ENCODE assay signal across 11 cellular contexts in genomic region chr4:80007745-80008149, GRCh38.
DNase-seq lines count a peak whose midpoint lies in the region; ATAC-seq and TF ChIP-seq lines count a peak whose summit lies in the region.
"Had no signal": no experiment of that assay in that cellular context is flagged by ENCODE, and none has a peak within 500 bp of the region (broad histone marks: within the 10 kb centered on the region; RNA-seq: fewer than 3 reads in every experiment).

No MANE protein-coding gene starts in this region.

- H4K20me1 ChIP-seq in BLaER1 treated with 17β-estradiol and CSF1 and Interleukin-3, amounts not matched to agents 10 nM and 100 nM = no peaks in the 10 kb centered on the region

- intact Hi-C loops in activated CD8-positive, alpha-beta T cell treated with anti-CD3 and anti-CD28 coated beads for 36 hours (cut with micrococcal nuclease) = loop anchor here (5.0 kb wide), 3 partner anchors 50 to 175 kb away; partner anchors contain the start of gene ANTXR2
- intact Hi-C loops in body of pancreas (cut with DNase I) = no loop called here

- ATAC-seq in GM19025 (IDR thresholded peaks at IDR 0.05; ENCODE audit: low read depth, unreplicated experiment) (peak; percentile 62), HG03045 (IDR thresholded peaks at IDR 0.05; ENCODE audit: unreplicated experiment) (peak; percentile 59), body of pancreas (no peak)
- peak; percentile 63 for ATAC-seq in activated CD8-positive, alpha-beta T cell treated with anti-CD3 and anti-CD28 coated beads for 36 hours
- ATAC-seq: Panc1 had no signal

- H3K27ac ChIP-seq in BLaER1 treated with 17β-estradiol and CSF1 and Interleukin-3, amounts not matched to agents 10 nM and 100 nM = peak overlapping the region; percentile 1 to 76 (median 45); a peak in 15 of 22 replicates
- no peak overlapping the region for H3K27ac ChIP-seq in body of pancreas
- H3K27ac ChIP-seq: thoracic aorta had no signal

- H3K4me1 ChIP-seq in BLaER1 treated with 17β-estradiol and CSF1 and Interleukin-3, amounts not matched to agents 10 nM and 100 nM = peaks cover 7 to 83% (median 29%) of the 10 kb centered on the region in 10 experiments
- H3K4me1 ChIP-seq in body of pancreas = no peaks in the 10 kb centered on the region

- no peak for TF ChIP-seq POLR2A in body of pancreas (IDR thresholded peaks at IDR 0.05)

- no peak overlapping the region for H3K4me3 ChIP-seq in BLaER1 treated with 17β-estradiol and CSF1 and Interleukin-3, amounts not matched to agents 10 nM and 100 nM
- H3K4me3 ChIP-seq in body of pancreas = no peak overlapping the region
- H3K4me3 ChIP-seq: thoracic aorta had no signal

- H3K9me3 ChIP-seq in BLaER1 treated with 17β-estradiol and CSF1 and Interleukin-3, amounts not matched to agents 10 nM and 100 nM (replicated peaks in 1 of 11) = peaks cover 0 to 26% (median 11%) of the 10 kb centered on the region in 11 experiments; a peak in 18 of 22 replicates
- H3K9me3 ChIP-seq in body of pancreas = no peaks in the 10 kb centered on the region

- no peak for TF ChIP-seq CTCF in activated CD8-positive, alpha-beta T cell treated with anti-CD3 and anti-CD28 coated beads for 36 hours (IDR thresholded peaks at IDR 0.05)
- no peak for TF ChIP-seq CTCF in body of pancreas (IDR thresholded peaks at IDR 0.05)

- POLR2A ChIA-PET in activated CD8-positive, alpha-beta T cell treated with anti-CD3 and anti-CD28 coated beads for 36 hours (lab: Charles Lee) = interaction anchor here (0.7 to 1.2 kb wide), 3 partner anchors 70 to 1163 kb away, joined by 3 read pairs; no protein-coding TSS in a partner anchor

- WGBS in body of pancreas, 2 donors = 83 to 85% methylated on average over 3 of the region's 3 CpGs

- H3K4me2 ChIP-seq in BLaER1 treated with 17β-estradiol and CSF1 and Interleukin-3, amounts not matched to agents 10 nM and 100 nM = peak overlapping the region in 8 of 11 experiments; percentile 40 to 83 (median 72); a peak in 15 of 22 replicates

- CTCF ChIA-PET in activated CD8-positive, alpha-beta T cell treated with anti-CD3 and anti-CD28 coated beads for 36 hours (lab: Charles Lee) = no interaction called here

- peaks cover 47% of the 10 kb centered on the region for H3K4me1 Mint-ChIP-seq in activated CD8-positive, alpha-beta T cell treated with anti-CD3 and anti-CD28 coated beads for 36 hours (ENCODE audit: low read depth)

- peak overlapping the region in 2 of 11 experiments; percentile 26 to 50; a peak in 3 of 22 replicates for H3K9ac ChIP-seq in BLaER1 treated with 17β-estradiol and CSF1 and Interleukin-3, amounts not matched to agents 10 nM and 100 nM

- DNase-seq in activated CD8-positive, alpha-beta T cell treated with anti-CD3 and anti-CD28 coated beads for 36 hours = no peak
- DNase-seq in RKO (ENCODE audit: low spot score) (no peak), NCI-H187 treated with DMSO at 0.1 percent for 48 hours (lab: John Stamatoyannopoulos, UW) (no peak), body of pancreas (no peak), retina (no peak)
- DNase-seq: activated effector memory CD4-positive, alpha-beta T cell treated with anti-CD3 and anti-CD28 coated beads, Interleukin-2, amount 50 U/mL, for 16 hours had no signal

- H3K36me3 ChIP-seq in BLaER1 treated with 17β-estradiol and CSF1 and Interleukin-3, amounts not matched to agents 10 nM and 100 nM = peaks cover 0 to 66% (median 23%) of the 10 kb centered on the region in 11 experiments; a peak in 14 of 22 replicates
- H3K36me3 ChIP-seq in body of pancreas (replicated peaks in 1 of 2; ENCODE audit: insufficient read depth in 1 of 2, low read depth in 2 of 2) = no peaks in the 10 kb centered on the region
- H3K36me3 ChIP-seq: thoracic aorta had no signal

- H3K27me3 ChIP-seq in BLaER1 treated with 17β-estradiol and CSF1 and Interleukin-3, amounts not matched to agents 10 nM and 100 nM = no peaks in the 10 kb centered on the region
- no peaks in the 10 kb centered on the region for H3K27me3 ChIP-seq in body of pancreas

- H3K9me3 Mint-ChIP-seq in activated CD8-positive, alpha-beta T cell treated with anti-CD3 and anti-CD28 coated beads for 36 hours = peaks cover 10% of the 10 kb centered on the region

- H3K36me3 Mint-ChIP-seq in activated CD8-positive, alpha-beta T cell treated with anti-CD3 and anti-CD28 coated beads for 36 hours (ENCODE audit: low read depth) = peaks cover 34% of the 10 kb centered on the region

- peak overlapping the region; percentile 78 for H3K27ac Mint-ChIP-seq in activated CD8-positive, alpha-beta T cell treated with anti-CD3 and anti-CD28 coated beads for 36 hours

- peak overlapping the region; percentile 7 for H3K4me3 Mint-ChIP-seq in activated CD8-positive, alpha-beta T cell treated with anti-CD3 and anti-CD28 coated beads for 36 hours

- H3K27me3 Mint-ChIP-seq in activated CD8-positive, alpha-beta T cell treated with anti-CD3 and anti-CD28 coated beads for 36 hours = no peaks in the 10 kb centered on the region

Comparison
In these comparisons a context has a peak if more than half of its experiments do, and no peak if none do; other contexts are left out.
1. H3K27ac ChIP-seq: peak in BLaER1 treated with 17β-estradiol and CSF1 and Interleukin-3, amounts not matched to agents 10 nM and 100 nM (11 of 11); none in body of pancreas (0 of 4).